3 cellular contexts compared by ENCODE assay signal in the genomic region with DNA sequence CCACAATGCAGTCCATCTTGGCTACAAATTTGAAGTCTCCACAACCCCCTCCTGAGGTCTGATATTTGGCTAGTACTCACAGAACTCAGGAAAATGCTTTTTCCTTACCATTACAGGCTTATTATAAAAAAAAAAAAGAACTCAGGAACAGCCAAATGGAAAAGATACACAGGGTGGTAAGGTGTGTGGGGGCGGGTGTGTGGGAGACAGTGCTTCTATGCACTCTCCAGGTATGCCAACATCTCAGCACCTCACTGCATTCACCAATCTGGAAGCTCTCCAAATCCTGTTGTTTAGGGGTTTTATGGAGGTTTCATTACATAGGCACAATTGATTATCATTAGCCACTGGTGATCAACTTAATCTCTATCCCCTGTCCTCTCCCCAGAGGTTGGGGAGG.
"Had no signal": no experiment of that assay in that cellular context is flagged by ENCODE, and none has a peak within 500 bp of the region (broad histone marks: within the 10 kb centered on the region; RNA-seq: fewer than 3 reads in every experiment).

No MANE protein-coding gene starts in this region.

- ATAC-seq: GM12878 had no signal

- DNase-seq: GDM1, GF-D8 had no signal
